1 cellular context compared by ENCODE assay signal in genomic region chr15:88658070-88658965, GRCh38.
TF ChIP-seq lines count a peak whose summit lies in the region.

No MANE protein-coding gene starts in this region.

TF ChIP-seq in HepG2, 621 proteins besides CTCF, POLR2A, EP300 and RAD21:
- TF ChIP-seq RFX5 (IDR thresholded peaks at IDR 0.05; ENCODE audit: low read depth, low read length) (no peak), SRSF4 (IDR thresholded peaks at IDR 0.05; ENCODE audit: low read depth, low read length, poor library complexity, severe bottlenecking) (no peak)
